In the genomic region with DNA sequence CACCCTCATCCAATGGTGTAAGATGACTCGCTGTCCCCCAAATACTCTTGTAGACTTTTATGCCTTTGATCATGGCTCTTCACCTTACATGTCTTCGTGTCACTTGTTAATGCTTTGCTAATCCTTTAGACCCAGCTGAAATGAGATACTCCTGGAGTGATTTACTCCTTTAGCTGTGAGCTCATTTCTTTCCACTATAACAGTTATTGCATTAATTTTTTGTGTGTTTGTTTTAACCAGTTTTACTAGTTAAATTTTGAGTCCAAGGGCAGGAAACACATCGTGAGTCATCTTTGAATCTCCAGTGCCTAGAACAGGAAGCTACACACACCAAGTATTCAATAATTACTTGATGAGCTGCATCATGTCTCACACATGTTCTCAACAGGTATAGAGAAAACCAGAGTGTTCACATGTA, we compare ENCODE assay signal across 1 cellular context.
TF ChIP-seq lines count a peak whose summit lies in the region.

No MANE protein-coding gene starts in this region.

TF ChIP-seq in HEK293, 187 proteins besides CTCF, POLR2A, EP300 and RAD21 (continued from another document):
- TF ChIP-seq, protein P1, sequence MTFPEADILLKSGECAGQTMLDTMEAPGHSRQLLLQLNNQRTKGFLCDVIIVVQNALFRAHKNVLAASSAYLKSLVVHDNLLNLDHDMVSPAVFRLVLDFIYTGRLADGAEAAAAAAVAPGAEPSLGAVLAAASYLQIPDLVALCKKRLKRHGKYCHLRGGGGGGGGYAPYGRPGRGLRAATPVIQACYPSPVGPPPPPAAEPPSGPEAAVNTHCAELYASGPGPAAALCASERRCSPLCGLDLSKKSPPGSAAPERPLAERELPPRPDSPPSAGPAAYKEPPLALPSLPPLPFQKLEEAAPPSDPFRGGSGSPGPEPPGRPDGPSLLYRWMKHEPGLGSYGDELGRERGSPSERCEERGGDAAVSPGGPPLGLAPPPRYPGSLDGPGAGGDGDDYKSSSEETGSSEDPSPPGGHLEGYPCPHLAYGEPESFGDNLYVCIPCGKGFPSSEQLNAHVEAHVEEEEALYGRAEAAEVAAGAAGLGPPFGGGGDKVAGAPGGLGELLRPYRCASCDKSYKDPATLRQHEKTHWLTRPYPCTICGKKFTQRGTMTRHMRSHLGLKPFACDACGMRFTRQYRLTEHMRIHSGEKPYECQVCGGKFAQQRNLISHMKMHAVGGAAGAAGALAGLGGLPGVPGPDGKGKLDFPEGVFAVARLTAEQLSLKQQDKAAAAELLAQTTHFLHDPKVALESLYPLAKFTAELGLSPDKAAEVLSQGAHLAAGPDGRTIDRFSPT (tag by site-specific recombination; IDR thresholded peaks at IDR 0.05), result no peak
- 0 out of 2 replicates have a peak, but pooled peaks have one; percentile 26 for TF ChIP-seq ZNF398 (tag by site-specific recombination; IDR thresholded peaks at IDR 0.05)
- no peak for TF ChIP-seq BCL11B (tag by site-specific recombination; IDR thresholded peaks at IDR 0.05; ENCODE audit: low read depth)
- TF ChIP-seq ZNF366 (tag by site-specific recombination; conservative IDR thresholded peaks at IDR 0.05), result peak; percentile 60
- TF ChIP-seq ZNF10 (tag by site-specific recombination; IDR thresholded peaks at IDR 0.05), result peak; percentile 73; the same call in 1 of the 2 replicates
- TF ChIP-seq BCL11A (tag by site-specific recombination; IDR thresholded peaks at IDR 0.05; ENCODE audit: low read depth), result 0 out of 2 replicates have a peak, but pooled peaks have one; percentile 12
- no peak for TF ChIP-seq IKZF3 (tag by site-specific recombination; IDR thresholded peaks at IDR 0.05)
- no peak for TF ChIP-seq ATF2 (tag by site-specific recombination; IDR thresholded peaks at IDR 0.05; ENCODE audit: low read depth)
- peak; percentile 40; the same call in 1 of the 2 replicates for TF ChIP-seq ZNF843 (tag by site-specific recombination; IDR thresholded peaks at IDR 0.05)
- peak; percentile 88 for TF ChIP-seq PRDM6 (tag by site-specific recombination; IDR thresholded peaks at IDR 0.05)
- TF ChIP-seq ZNF394 (tag by site-specific recombination; IDR thresholded peaks at IDR 0.05; ENCODE audit: borderline replicate concordance), result peak; percentile 9; the same call in 1 of the 2 replicates
- no peak for TF ChIP-seq ZFP3 (tag by site-specific recombination; IDR thresholded peaks at IDR 0.05; ENCODE audit: low read depth)
- no peak for TF ChIP-seq SETDB1 (IDR thresholded peaks at IDR 0.05; ENCODE audit: insufficient read length, low read length)
- 0 out of 2 replicates have a peak, but pooled peaks have one; percentile 49 for TF ChIP-seq ZEB2 (tag by site-specific recombination; IDR thresholded peaks at IDR 0.05)
- no peak for TF ChIP-seq ZBTB7A (tag by site-specific recombination; IDR thresholded peaks at IDR 0.05; ENCODE audit: low read depth)
- peak; percentile 63 for TF ChIP-seq ZNF629 (tag by site-specific recombination; IDR thresholded peaks at IDR 0.05)
- TF ChIP-seq GLIS1 (tag by site-specific recombination; IDR thresholded peaks at IDR 0.05), result no peak
- no peak for TF ChIP-seq ZNF416 (tag by site-specific recombination; IDR thresholded peaks at IDR 0.05)
- TF ChIP-seq ZNF341 (tag by site-specific recombination; IDR thresholded peaks at IDR 0.05; ENCODE audit: low read depth), result no peak
- peak; percentile 87 for TF ChIP-seq SCRT2 (tag by site-specific recombination; IDR thresholded peaks at IDR 0.05)
- peak; percentile 56; the same call in 1 of the 2 replicates for TF ChIP-seq ZNF664 (tag by site-specific recombination; IDR thresholded peaks at IDR 0.05)
- TF ChIP-seq WT1 (tag by site-specific recombination; IDR thresholded peaks at IDR 0.05), result 0 out of 2 replicates have a peak, but pooled peaks have one; percentile 32
- TF ChIP-seq ZNF585B (tag by site-specific recombination; IDR thresholded peaks at IDR 0.05), result no peak
- TF ChIP-seq, protein P2, sequence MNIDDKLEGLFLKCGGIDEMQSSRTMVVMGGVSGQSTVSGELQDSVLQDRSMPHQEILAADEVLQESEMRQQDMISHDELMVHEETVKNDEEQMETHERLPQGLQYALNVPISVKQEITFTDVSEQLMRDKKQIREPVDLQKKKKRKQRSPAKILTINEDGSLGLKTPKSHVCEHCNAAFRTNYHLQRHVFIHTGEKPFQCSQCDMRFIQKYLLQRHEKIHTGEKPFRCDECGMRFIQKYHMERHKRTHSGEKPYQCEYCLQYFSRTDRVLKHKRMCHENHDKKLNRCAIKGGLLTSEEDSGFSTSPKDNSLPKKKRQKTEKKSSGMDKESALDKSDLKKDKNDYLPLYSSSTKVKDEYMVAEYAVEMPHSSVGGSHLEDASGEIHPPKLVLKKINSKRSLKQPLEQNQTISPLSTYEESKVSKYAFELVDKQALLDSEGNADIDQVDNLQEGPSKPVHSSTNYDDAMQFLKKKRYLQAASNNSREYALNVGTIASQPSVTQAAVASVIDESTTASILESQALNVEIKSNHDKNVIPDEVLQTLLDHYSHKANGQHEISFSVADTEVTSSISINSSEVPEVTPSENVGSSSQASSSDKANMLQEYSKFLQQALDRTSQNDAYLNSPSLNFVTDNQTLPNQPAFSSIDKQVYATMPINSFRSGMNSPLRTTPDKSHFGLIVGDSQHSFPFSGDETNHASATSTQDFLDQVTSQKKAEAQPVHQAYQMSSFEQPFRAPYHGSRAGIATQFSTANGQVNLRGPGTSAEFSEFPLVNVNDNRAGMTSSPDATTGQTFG (tag by site-specific recombination; IDR thresholded peaks at IDR 0.05; ENCODE audit: borderline replicate concordance), result no peak
- no peak for TF ChIP-seq ZNF426 (tag by site-specific recombination; IDR thresholded peaks at IDR 0.05)
